ENCODE assay signal across 9 cellular contexts in genomic region chr9:31140316-31140715, GRCh38.
A peak's percentile ranks its signal among the peaks of the same experiment; 100 is the strongest.
DNase-seq lines count a peak whose midpoint lies in the region; TF ChIP-seq lines count a peak whose summit lies in the region.
"Had no signal": no experiment of that assay in that cellular context is flagged by ENCODE, and none has a peak within 500 bp of the region (broad histone marks: within the 10 kb centered on the region; RNA-seq: fewer than 3 reads in every experiment).

No MANE protein-coding gene starts in this region.

- no peaks in the 10 kb centered on the region for H3K79me2 ChIP-seq in osteoblast (ENCODE audit: insufficient read depth, low read length)

- DNase-seq in NCI-H1092 treated with DMSO at 0.1 percent for 48 hours (lab: John Stamatoyannopoulos, UW) (peak; percentile 29), NCI-H1092 (lab: John Stamatoyannopoulos, UW) (no peak), brain microvascular endothelial cell (no peak), osteoblast (ENCODE audit: insufficient read length, low spot score, missing footprints) (peak; percentile 51), NCI-H1436 treated with DMSO at 0.1 percent for 48 hours (lab: John Stamatoyannopoulos, UW) (no peak), amniotic stem cell (lab: John Stamatoyannopoulos, UW) (no peak)
- DNase-seq in activated T-cell treated with anti-CD3 and anti-CD28 coated beads, Interleukin-2, amount 50 U/mL, for 48 hours = no peak
- DNase-seq: activated CD4-positive, alpha-beta T cell treated with anti-CD3 and anti-CD28 coated beads for 48 hours had no signal

- H4K20me1 ChIP-seq in osteoblast (ENCODE audit: insufficient read depth, low read length) = no peaks in the 10 kb centered on the region

- H3K4me2 ChIP-seq in osteoblast (ENCODE audit: insufficient read depth, low read length) = no peak overlapping the region

- no peak overlapping the region for H3K27ac ChIP-seq in brain microvascular endothelial cell
- no peak overlapping the region for H3K27ac ChIP-seq in osteoblast (ENCODE audit: low read depth, low read length)

- in situ Hi-C loops in brain microvascular endothelial cell (cut with HindIII; ENCODE audit: low pct_ligation_motif_present, low sequenced_read_pairs) = no loop called here

- no peak overlapping the region for H2AFZ ChIP-seq in osteoblast (ENCODE audit: low read length)

- H3K4me1 ChIP-seq in osteoblast (ENCODE audit: insufficient read depth, low read length) = peaks cover 8% of the 10 kb centered on the region

- no peak overlapping the region for H3K4me3 ChIP-seq in brain microvascular endothelial cell (ENCODE audit: low read depth, low read length)
- H3K4me3 ChIP-seq in osteoblast (ENCODE audit: insufficient read depth, low read length) = no peak overlapping the region

- H3K27me3 ChIP-seq in brain microvascular endothelial cell (replicated peaks) (no peaks in the 10 kb centered on the region), osteoblast (ENCODE audit: insufficient read depth, low read length) (no peaks in the 10 kb centered on the region)

- H3K36me3 ChIP-seq in brain microvascular endothelial cell (replicated peaks) (no peaks in the 10 kb centered on the region), osteoblast (ENCODE audit: insufficient read depth, low read length) (no peaks in the 10 kb centered on the region)

- TF ChIP-seq CTCF in LNCAP (IDR thresholded peaks at IDR 0.05) (peak; percentile 34; the same call in 1 of the 2 replicates), brain microvascular endothelial cell (IDR thresholded peaks at IDR 0.05; ENCODE audit: low read depth, low read length, missing control alignments) (peak; percentile 37), osteoblast (IDR thresholded peaks at IDR 0.05; ENCODE audit: extremely low read depth, low read depth, low read length) (peak; percentile 26)

- no peaks in the 10 kb centered on the region for H3K9me3 ChIP-seq in osteoblast (ENCODE audit: low read depth, low read length)

Comparison
In these comparisons a context has a peak if more than half of its experiments do, and no peak if none do; other contexts are left out.
1. DNase-seq: peak in NCI-H1092 treated with DMSO at 0.1 percent for 48 hours (single experiment) and osteoblast (single experiment); none in NCI-H1092 (single experiment), brain microvascular endothelial cell (single experiment), NCI-H1436 treated with DMSO at 0.1 percent for 48 hours (single experiment), amniotic stem cell (single experiment) and activated T-cell treated with anti-CD3 and anti-CD28 coated beads, Interleukin-2, amount 50 U/mL, for 48 hours (0 of 2).
2. Peak in every context shown above with its lines, with median percentiles within 50 percentile points of each other: CTCF ChIP-seq.